ENCODE assay signal across 8 cellular contexts in genomic region chr2:170816499-170817246, GRCh38. TPM values are rescaled to one million over a fixed set of nuclear protein-coding genes. Genes with fewer than 3 reads are reported as not detected.
DNase-seq lines count a peak whose midpoint lies in the region; ATAC-seq, FAIRE-seq and TF ChIP-seq lines count a peak whose summit lies in the region.

Gene GAD1 (plus strand): TSS chr2:170816887. CDS start chr2:170818592, 1,705 bp downstream.

- H3K27me3 Mint-ChIP-seq in activated CD4-positive, alpha-beta memory T cell treated with anti-CD3 and anti-CD28 coated beads, Interleukin-2, amount 10 ng/mL, durations not matched to agents 7 days and 5 days = peaks cover 91% of the 10 kb centered on the region

- H3K79me2 ChIP-seq in endothelial cell of umbilical vein (ENCODE audit: control insufficient read depth, insufficient read depth, low read length) = no peaks in the 10 kb centered on the region

- DNase-seq in GM03348 (ENCODE audit: low spot score) (peak; percentile 70), NCI-H526 (lab: John Stamatoyannopoulos, UW) (peak; percentile 80 to 94), endothelial cell of umbilical vein (ENCODE audit: low read depth, low spot score) (peak; percentile 63), mucosa of gallbladder (ENCODE audit: low spot score) (peak; percentile 74), foreskin melanocyte (no peak)
- peak; percentile 65 for DNase-seq in activated CD4-positive, alpha-beta memory T cell treated with anti-CD3 and anti-CD28 coated beads, Interleukin-2, amount 10 ng/mL, durations not matched to agents 7 days and 5 days
- DNase-seq in stimulated activated effector memory CD8-positive, alpha-beta T cell treated with anti-CD3 and anti-CD28 coated beads, Interleukin-12 subunit alpha, Interleukin-12 subunit beta, amount 100 ng/mL, for 72 hours (ENCODE audit: low spot score in 2 of 2) = peak in 1 of 2 donors; percentile 76

- peak within 1 kb of the TSS; percentile 22 for H3K27ac Mint-ChIP-seq in activated CD4-positive, alpha-beta memory T cell treated with anti-CD3 and anti-CD28 coated beads, Interleukin-2, amount 10 ng/mL, durations not matched to agents 7 days and 5 days
- peak within 1 kb of the TSS; percentile 43 for H3K27ac Mint-ChIP-seq in stimulated activated effector memory CD8-positive, alpha-beta T cell treated with anti-CD3 and anti-CD28 coated beads, Interleukin-12 subunit alpha, Interleukin-12 subunit beta, amount 100 ng/mL, for 72 hours

- CTCF ChIA-PET in activated CD4-positive, alpha-beta memory T cell treated with anti-CD3 and anti-CD28 coated beads, Interleukin-2, amount 10 ng/mL, durations not matched to agents 7 days and 5 days (lab: Charles Lee) = interaction anchor here (0.6 to 2.2 kb wide), 23 partner anchors 9 to 899 kb away, joined by 3 to 16 read pairs (median 3); partner anchors contain the start of genes ERICH2 and SP5
- CTCF ChIA-PET in endothelial cell of umbilical vein (lab: Charles Lee) = interaction anchor here (0.6 to 7.7 kb wide), 13 partner anchors 57 to 1364 kb away, joined by 3 to 118 read pairs (median 9); no protein-coding TSS in a partner anchor

- peaks cover 54% of the 10 kb centered on the region for H3K4me1 Mint-ChIP-seq in activated CD4-positive, alpha-beta memory T cell treated with anti-CD3 and anti-CD28 coated beads, Interleukin-2, amount 10 ng/mL, durations not matched to agents 7 days and 5 days
- peaks cover 69% of the 10 kb centered on the region for H3K4me1 Mint-ChIP-seq in stimulated activated effector memory CD8-positive, alpha-beta T cell treated with anti-CD3 and anti-CD28 coated beads, Interleukin-12 subunit alpha, Interleukin-12 subunit beta, amount 100 ng/mL, for 72 hours

- no peaks in the 10 kb centered on the region for H3K36me3 Mint-ChIP-seq in activated CD4-positive, alpha-beta memory T cell treated with anti-CD3 and anti-CD28 coated beads, Interleukin-2, amount 10 ng/mL, durations not matched to agents 7 days and 5 days (ENCODE audit: low read depth)
- H3K36me3 Mint-ChIP-seq in stimulated activated effector memory CD8-positive, alpha-beta T cell treated with anti-CD3 and anti-CD28 coated beads, Interleukin-12 subunit alpha, Interleukin-12 subunit beta, amount 100 ng/mL, for 72 hours = no peaks in the 10 kb centered on the region

- TF ChIP-seq CTCF in endothelial cell of umbilical vein (IDR thresholded peaks at IDR 0.05; ENCODE audit: extremely low read depth in 1 of 2, insufficient read depth in 1 of 2, low read depth in 1 of 2, low read length in 2 of 2) = no peak

- peak; percentile 39 for ATAC-seq in HG03520 (IDR thresholded peaks at IDR 0.05; ENCODE audit: unreplicated experiment)
- peak; percentile 62 for ATAC-seq in stimulated activated effector memory CD8-positive, alpha-beta T cell treated with anti-CD3 and anti-CD28 coated beads, Interleukin-12 subunit alpha, Interleukin-12 subunit beta, amount 100 ng/mL, for 72 hours

- POLR2A ChIA-PET in activated CD4-positive, alpha-beta memory T cell treated with anti-CD3 and anti-CD28 coated beads, Interleukin-2, amount 10 ng/mL, durations not matched to agents 7 days and 5 days (lab: Charles Lee) = interaction anchor here (1.0 kb wide), 1 partner anchor 112 kb away, joined by 3 read pairs; the partner anchor contains the start of gene GORASP2
- POLR2A ChIA-PET in endothelial cell of umbilical vein (lab: Charles Lee) = interaction anchor here (0.6 kb wide), 2 partner anchors 43 to 493 kb away, joined by 7 read pairs; no protein-coding TSS in a partner anchor

- H2AFZ ChIP-seq in endothelial cell of umbilical vein (ENCODE audit: low read depth, low read length) = peak within 1 kb of the TSS; percentile 34

- H3K27ac ChIP-seq in endothelial cell of umbilical vein (ENCODE audit: insufficient read depth, low read depth, low read length) = no peak within 1 kb of the TSS

- no peaks in the 10 kb centered on the region for H3K9me3 ChIP-seq in endothelial cell of umbilical vein (replicated peaks; ENCODE audit: control insufficient read depth, insufficient read depth, low read length)

- H3K36me3 ChIP-seq in endothelial cell of umbilical vein (ENCODE audit: control insufficient read depth in 2 of 2, extremely low read depth in 1 of 2, insufficient read depth in 2 of 2, low read length in 2 of 2) = no peaks in the 10 kb centered on the region

- H3K4me2 ChIP-seq in endothelial cell of umbilical vein (ENCODE audit: insufficient read depth, low read length) = peak within 1 kb of the TSS; percentile 77

- H3K9me3 Mint-ChIP-seq in activated CD4-positive, alpha-beta memory T cell treated with anti-CD3 and anti-CD28 coated beads, Interleukin-2, amount 10 ng/mL, durations not matched to agents 7 days and 5 days = no peaks in the 10 kb centered on the region
- no peaks in the 10 kb centered on the region for H3K9me3 Mint-ChIP-seq in stimulated activated effector memory CD8-positive, alpha-beta T cell treated with anti-CD3 and anti-CD28 coated beads, Interleukin-12 subunit alpha, Interleukin-12 subunit beta, amount 100 ng/mL, for 72 hours

- H3K9ac ChIP-seq in endothelial cell of umbilical vein (replicated peaks; ENCODE audit: extremely low read depth, insufficient read depth, low read length) = peak within 1 kb of the TSS; percentile 28

- dilution Hi-C loops in endothelial cell of umbilical vein (cut with MboI; ENCODE audit: extremely low pct_ligation_motif_present, low sequenced_read_pairs) = no loop called here

- H3K27me3 ChIP-seq in endothelial cell of umbilical vein (ENCODE audit: control insufficient read depth in 2 of 2, insufficient read depth in 2 of 2, low read length in 2 of 2) = peaks cover 70 to 80% of the 10 kb centered on the region in 2 experiments

- H3K9me1 ChIP-seq in endothelial cell of umbilical vein (replicated peaks; ENCODE audit: control insufficient read depth, extremely low read depth, insufficient read depth, low read length) = no peaks in the 10 kb centered on the region

- peak within 1 kb of the TSS; percentile 65 for H3K4me3 Mint-ChIP-seq in activated CD4-positive, alpha-beta memory T cell treated with anti-CD3 and anti-CD28 coated beads, Interleukin-2, amount 10 ng/mL, durations not matched to agents 7 days and 5 days
- H3K4me3 Mint-ChIP-seq in stimulated activated effector memory CD8-positive, alpha-beta T cell treated with anti-CD3 and anti-CD28 coated beads, Interleukin-12 subunit alpha, Interleukin-12 subunit beta, amount 100 ng/mL, for 72 hours = peak within 1 kb of the TSS; percentile 71

- H3K4me1 ChIP-seq in endothelial cell of umbilical vein (ENCODE audit: control insufficient read depth, extremely low read depth, insufficient read depth, low read length) = peaks cover 16% of the 10 kb centered on the region

- no peaks in the 10 kb centered on the region for H4K20me1 ChIP-seq in endothelial cell of umbilical vein (replicated peaks; ENCODE audit: control insufficient read depth, extremely low read depth, insufficient read depth, low read length)

- TF ChIP-seq POLR2A in endothelial cell of umbilical vein (IDR thresholded peaks at IDR 0.05; ENCODE audit: low read depth, low read length) = no peak

- BruUV-seq in endothelial cell of umbilical vein (replicated peaks; lab: Mats Ljungman, UMichigan) = no TSS peak

- peak within 1 kb of the TSS in 2 of 3 experiments; percentile 31 to 64 for H3K4me3 ChIP-seq in endothelial cell of umbilical vein (replicated peaks in 1 of 3; ENCODE audit: insufficient read depth in 1 of 3, low read depth in 1 of 3, low read length in 3 of 3)

- peak; percentile 47 for FAIRE-seq in endothelial cell of umbilical vein (lab: Jason Lieb, UNC)

- intact Hi-C loops in endothelial cell of umbilical vein (cut with micrococcal nuclease) = loop anchor here (1.0 to 2.0 kb wide), 4 partner anchors 57 to 492 kb away; partner anchors contain the start of gene SP5

TF ChIP-seq in endothelial cell of umbilical vein, 7 proteins besides CTCF, POLR2A, EP300 and RAD21:
- TF ChIP-seq FOS (IDR thresholded peaks at IDR 0.05; ENCODE audit: borderline replicate concordance, insufficient read depth, low read length) (peak; percentile 27), EZH2 (IDR thresholded peaks at IDR 0.05; ENCODE audit: borderline replicate concordance, low read depth, low read length, severe bottlenecking) (no peak), POLR2AphosphoS5 (IDR thresholded peaks at IDR 0.05; ENCODE audit: insufficient read depth, low read depth, low read length) (no peak), MAX (IDR thresholded peaks at IDR 0.05; ENCODE audit: insufficient read depth, insufficient read length) (no peak)

RNA-seq across cellular contexts. Expression of gene GAD1, which starts in this region (rescaled TPM):
- 1 to 10 TPM; 1.5 to 2.2 TPM for total RNA-seq in activated CD4-positive, alpha-beta memory T cell treated with anti-CD3 and anti-CD28 coated beads, Interleukin-2, amount 10 ng/mL, durations not matched to agents 7 days and 5 days
- total RNA-seq in endothelial cell of umbilical vein = 0.60 TPM in 1 of 2 replicates, not detected in the other
- 0.62 and 0.64 TPM in 2 replicates for polyA plus RNA-seq in endothelial cell of umbilical vein
- 0.26 and 0.30 TPM in 2 replicates for polyA plus RNA-seq in endothelial cell of umbilical vein (2011; cell fraction: cytosol; rRNA removed)
- polyA plus RNA-seq in endothelial cell of umbilical vein (2011; cell fraction: nucleus; rRNA removed) = 1.1 and 1.2 TPM in 2 replicates
- 0.09 and 0.19 TPM in 2 replicates for polyA plus RNA-seq in endothelial cell of umbilical vein (2012)
- polyA minus RNA-seq in endothelial cell of umbilical vein = 0.79 TPM in 1 of 2 replicates, not detected in the other
- polyA minus RNA-seq in endothelial cell of umbilical vein (2011; cell fraction: cytosol; rRNA and poly(A)+ RNA removed) = 1.1 TPM
- polyA minus RNA-seq in endothelial cell of umbilical vein (2011; cell fraction: nucleus; rRNA and poly(A)+ RNA removed) = 0.19 and 0.48 TPM in 2 replicates
- total RNA-seq in mucosa of gallbladder = not detected

Comparison
In these comparisons a context has a peak if more than half of its experiments do, and no peak if none do; other contexts are left out.
1. Peak in DNase-seq in mucosa of gallbladder; RNA of the gene not detected or under 1 TPM.